2 cellular contexts compared by ENCODE assay signal in the genomic region with DNA sequence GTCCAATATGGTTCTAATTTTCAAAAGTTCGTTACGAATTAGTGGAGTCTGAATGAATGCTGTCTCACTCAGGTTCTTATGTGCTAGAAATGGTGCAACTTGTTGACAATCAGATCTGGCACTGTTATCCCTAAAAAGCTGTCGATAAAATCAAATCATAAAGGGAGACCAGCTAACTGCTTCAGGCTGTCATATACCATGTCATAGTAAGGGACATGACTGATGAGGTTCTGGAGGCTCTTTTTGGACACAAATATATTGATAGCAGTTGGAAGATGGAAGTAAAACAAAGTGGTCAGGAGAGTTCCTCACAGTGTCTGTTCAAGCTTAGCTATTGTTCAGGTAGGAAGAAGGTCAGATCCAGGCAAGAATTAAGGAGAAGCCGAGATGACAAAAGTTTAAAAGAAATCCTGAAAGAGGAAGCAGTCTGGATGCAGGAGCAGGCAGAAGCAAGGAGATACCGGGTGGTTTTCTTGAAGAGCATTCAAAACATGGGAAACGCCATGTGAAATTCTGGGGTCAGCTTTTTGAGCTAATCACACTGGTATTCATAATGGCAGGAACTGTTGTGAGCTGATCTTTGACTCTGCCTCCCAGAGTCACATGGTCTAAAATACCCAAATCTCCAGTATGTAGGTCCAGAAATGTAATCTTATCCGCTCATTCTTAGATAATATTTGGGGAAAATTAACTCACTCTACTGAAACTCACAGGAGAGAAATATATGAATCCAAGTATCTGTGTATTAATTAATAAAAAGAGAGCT.
TF ChIP-seq lines count a peak whose summit lies in the region.

No MANE protein-coding gene starts in this region.

TF ChIP-seq in GM23338, 12 proteins besides CTCF, POLR2A, EP300 and RAD21 (continued from another document):
- TF ChIP-seq NANOG (IDR thresholded peaks at IDR 0.05; ENCODE audit: borderline replicate concordance) (no peak), ZNF114 (CRISPR knock-in tag; IDR thresholded peaks at IDR 0.05) (no peak)
- TF ChIP-seq, protein P1, sequence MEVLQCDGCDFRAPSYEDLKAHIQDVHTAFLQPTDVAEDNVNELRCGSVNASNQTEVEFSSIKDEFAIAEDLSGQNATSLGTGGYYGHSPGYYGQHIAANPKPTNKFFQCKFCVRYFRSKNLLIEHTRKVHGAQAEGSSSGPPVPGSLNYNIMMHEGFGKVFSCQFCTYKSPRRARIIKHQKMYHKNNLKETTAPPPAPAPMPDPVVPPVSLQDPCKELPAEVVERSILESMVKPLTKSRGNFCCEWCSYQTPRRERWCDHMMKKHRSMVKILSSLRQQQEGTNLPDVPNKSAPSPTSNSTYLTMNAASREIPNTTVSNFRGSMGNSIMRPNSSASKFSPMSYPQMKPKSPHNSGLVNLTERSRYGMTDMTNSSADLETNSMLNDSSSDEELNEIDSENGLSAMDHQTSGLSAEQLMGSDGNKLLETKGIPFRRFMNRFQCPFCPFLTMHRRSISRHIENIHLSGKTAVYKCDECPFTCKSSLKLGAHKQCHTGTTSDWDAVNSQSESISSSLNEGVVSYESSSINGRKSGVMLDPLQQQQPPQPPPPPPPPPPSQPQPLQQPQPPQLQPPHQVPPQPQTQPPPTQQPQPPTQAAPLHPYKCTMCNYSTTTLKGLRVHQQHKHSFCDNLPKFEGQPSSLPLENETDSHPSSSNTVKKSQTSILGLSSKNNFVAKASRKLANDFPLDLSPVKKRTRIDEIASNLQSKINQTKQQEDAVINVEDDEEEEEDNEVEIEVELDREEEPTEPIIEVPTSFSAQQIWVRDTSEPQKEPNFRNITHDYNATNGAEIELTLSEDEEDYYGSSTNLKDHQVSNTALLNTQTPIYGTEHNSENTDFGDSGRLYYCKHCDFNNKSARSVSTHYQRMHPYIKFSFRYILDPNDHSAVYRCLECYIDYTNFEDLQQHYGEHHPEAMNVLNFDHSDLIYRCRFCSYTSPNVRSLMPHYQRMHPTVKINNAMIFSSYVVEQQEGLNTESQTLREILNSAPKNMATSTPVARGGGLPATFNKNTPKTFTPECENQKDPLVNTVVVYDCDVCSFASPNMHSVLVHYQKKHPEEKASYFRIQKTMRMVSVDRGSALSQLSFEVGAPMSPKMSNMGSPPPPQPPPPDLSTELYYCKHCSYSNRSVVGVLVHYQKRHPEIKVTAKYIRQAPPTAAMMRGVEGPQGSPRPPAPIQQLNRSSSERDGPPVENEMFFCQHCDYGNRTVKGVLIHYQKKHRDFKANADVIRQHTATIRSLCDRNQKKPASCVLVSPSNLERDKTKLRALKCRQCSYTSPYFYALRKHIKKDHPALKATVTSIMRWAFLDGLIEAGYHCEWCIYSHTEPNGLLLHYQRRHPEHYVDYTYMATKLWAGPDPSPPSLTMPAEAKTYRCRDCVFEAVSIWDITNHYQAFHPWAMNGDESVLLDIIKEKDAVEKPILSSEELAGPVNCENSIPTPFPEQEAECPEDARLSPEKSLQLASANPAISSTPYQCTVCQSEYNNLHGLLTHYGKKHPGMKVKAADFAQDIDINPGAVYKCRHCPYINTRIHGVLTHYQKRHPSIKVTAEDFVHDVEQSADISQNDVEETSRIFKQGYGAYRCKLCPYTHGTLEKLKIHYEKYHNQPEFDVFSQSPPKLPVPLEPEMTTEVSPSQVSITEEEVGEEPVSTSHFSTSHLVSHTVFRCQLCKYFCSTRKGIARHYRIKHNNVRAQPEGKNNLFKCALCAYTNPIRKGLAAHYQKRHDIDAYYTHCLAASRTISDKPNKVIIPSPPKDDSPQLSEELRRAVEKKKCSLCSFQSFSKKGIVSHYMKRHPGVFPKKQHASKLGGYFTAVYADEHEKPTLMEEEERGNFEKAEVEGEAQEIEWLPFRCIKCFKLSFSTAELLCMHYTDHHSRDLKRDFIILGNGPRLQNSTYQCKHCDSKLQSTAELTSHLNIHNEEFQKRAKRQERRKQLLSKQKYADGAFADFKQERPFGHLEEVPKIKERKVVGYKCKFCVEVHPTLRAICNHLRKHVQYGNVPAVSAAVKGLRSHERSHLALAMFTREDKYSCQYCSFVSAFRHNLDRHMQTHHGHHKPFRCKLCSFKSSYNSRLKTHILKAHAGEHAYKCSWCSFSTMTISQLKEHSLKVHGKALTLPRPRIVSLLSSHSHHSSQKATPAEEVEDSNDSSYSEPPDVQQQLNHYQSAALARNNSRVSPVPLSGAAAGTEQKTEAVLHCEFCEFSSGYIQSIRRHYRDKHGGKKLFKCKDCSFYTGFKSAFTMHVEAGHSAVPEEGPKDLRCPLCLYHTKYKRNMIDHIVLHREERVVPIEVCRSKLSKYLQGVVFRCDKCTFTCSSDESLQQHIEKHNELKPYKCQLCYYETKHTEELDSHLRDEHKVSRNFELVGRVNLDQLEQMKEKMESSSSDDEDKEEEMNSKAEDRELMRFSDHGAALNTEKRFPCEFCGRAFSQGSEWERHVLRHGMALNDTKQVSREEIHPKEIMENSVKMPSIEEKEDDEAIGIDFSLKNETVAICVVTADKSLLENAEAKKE (CRISPR knock-in tag; IDR thresholded peaks at IDR 0.05) = no peak

TF ChIP-seq in H1, 55 proteins besides CTCF, POLR2A, EP300 and RAD21:
- TF ChIP-seq, protein P2, sequence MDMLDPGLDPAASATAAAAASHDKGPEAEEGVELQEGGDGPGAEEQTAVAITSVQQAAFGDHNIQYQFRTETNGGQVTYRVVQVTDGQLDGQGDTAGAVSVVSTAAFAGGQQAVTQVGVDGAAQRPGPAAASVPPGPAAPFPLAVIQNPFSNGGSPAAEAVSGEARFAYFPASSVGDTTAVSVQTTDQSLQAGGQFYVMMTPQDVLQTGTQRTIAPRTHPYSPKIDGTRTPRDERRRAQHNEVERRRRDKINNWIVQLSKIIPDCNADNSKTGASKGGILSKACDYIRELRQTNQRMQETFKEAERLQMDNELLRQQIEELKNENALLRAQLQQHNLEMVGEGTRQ (IDR thresholded peaks at IDR 0.05; ENCODE audit: low read length) = no peak
- TF ChIP-seq BRCA1 (IDR thresholded peaks at IDR 0.05; ENCODE audit: low read depth, low read length) = no peak
- TF ChIP-seq, protein P3, sequence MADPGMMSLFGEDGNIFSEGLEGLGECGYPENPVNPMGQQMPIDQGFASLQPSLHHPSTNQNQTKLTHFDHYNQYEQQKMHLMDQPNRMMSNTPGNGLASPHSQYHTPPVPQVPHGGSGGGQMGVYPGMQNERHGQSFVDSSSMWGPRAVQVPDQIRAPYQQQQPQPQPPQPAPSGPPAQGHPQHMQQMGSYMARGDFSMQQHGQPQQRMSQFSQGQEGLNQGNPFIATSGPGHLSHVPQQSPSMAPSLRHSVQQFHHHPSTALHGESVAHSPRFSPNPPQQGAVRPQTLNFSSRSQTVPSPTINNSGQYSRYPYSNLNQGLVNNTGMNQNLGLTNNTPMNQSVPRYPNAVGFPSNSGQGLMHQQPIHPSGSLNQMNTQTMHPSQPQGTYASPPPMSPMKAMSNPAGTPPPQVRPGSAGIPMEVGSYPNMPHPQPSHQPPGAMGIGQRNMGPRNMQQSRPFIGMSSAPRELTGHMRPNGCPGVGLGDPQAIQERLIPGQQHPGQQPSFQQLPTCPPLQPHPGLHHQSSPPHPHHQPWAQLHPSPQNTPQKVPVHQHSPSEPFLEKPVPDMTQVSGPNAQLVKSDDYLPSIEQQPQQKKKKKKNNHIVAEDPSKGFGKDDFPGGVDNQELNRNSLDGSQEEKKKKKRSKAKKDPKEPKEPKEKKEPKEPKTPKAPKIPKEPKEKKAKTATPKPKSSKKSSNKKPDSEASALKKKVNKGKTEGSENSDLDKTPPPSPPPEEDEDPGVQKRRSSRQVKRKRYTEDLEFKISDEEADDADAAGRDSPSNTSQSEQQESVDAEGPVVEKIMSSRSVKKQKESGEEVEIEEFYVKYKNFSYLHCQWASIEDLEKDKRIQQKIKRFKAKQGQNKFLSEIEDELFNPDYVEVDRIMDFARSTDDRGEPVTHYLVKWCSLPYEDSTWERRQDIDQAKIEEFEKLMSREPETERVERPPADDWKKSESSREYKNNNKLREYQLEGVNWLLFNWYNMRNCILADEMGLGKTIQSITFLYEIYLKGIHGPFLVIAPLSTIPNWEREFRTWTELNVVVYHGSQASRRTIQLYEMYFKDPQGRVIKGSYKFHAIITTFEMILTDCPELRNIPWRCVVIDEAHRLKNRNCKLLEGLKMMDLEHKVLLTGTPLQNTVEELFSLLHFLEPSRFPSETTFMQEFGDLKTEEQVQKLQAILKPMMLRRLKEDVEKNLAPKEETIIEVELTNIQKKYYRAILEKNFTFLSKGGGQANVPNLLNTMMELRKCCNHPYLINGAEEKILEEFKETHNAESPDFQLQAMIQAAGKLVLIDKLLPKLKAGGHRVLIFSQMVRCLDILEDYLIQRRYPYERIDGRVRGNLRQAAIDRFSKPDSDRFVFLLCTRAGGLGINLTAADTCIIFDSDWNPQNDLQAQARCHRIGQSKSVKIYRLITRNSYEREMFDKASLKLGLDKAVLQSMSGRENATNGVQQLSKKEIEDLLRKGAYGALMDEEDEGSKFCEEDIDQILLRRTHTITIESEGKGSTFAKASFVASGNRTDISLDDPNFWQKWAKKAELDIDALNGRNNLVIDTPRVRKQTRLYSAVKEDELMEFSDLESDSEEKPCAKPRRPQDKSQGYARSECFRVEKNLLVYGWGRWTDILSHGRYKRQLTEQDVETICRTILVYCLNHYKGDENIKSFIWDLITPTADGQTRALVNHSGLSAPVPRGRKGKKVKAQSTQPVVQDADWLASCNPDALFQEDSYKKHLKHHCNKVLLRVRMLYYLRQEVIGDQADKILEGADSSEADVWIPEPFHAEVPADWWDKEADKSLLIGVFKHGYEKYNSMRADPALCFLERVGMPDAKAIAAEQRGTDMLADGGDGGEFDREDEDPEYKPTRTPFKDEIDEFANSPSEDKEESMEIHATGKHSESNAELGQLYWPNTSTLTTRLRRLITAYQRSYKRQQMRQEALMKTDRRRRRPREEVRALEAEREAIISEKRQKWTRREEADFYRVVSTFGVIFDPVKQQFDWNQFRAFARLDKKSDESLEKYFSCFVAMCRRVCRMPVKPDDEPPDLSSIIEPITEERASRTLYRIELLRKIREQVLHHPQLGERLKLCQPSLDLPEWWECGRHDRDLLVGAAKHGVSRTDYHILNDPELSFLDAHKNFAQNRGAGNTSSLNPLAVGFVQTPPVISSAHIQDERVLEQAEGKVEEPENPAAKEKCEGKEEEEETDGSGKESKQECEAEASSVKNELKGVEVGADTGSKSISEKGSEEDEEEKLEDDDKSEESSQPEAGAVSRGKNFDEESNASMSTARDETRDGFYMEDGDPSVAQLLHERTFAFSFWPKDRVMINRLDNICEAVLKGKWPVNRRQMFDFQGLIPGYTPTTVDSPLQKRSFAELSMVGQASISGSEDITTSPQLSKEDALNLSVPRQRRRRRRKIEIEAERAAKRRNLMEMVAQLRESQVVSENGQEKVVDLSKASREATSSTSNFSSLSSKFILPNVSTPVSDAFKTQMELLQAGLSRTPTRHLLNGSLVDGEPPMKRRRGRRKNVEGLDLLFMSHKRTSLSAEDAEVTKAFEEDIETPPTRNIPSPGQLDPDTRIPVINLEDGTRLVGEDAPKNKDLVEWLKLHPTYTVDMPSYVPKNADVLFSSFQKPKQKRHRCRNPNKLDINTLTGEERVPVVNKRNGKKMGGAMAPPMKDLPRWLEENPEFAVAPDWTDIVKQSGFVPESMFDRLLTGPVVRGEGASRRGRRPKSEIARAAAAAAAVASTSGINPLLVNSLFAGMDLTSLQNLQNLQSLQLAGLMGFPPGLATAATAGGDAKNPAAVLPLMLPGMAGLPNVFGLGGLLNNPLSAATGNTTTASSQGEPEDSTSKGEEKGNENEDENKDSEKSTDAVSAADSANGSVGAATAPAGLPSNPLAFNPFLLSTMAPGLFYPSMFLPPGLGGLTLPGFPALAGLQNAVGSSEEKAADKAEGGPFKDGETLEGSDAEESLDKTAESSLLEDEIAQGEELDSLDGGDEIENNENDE (IDR thresholded peaks at IDR 0.05; ENCODE audit: insufficient replicate concordance, low read length) = no peak
- TF ChIP-seq NRF1 (IDR thresholded peaks at IDR 0.05; ENCODE audit: low read depth, low read length) = no peak
